In genomic region chr10:90621577-90621976, GRCh38 we compare ENCODE assay signal across 1 cellular context.
TF ChIP-seq lines count a peak whose summit lies in the region.

No MANE protein-coding gene starts in this region.

TF ChIP-seq in H1, 55 proteins besides CTCF, POLR2A, EP300 and RAD21 (continued from another document):
- TF ChIP-seq E2F6 (IDR thresholded peaks at IDR 0.05) (no peak), CHD2 (IDR thresholded peaks at IDR 0.05; ENCODE audit: low read length) (no peak), CTBP2 (IDR thresholded peaks at IDR 0.05; ENCODE audit: borderline replicate concordance, insufficient read depth, insufficient read length, low read length) (no peak), EGR1 (IDR thresholded peaks at IDR 0.05; ENCODE audit: borderline replicate concordance, low read depth, low read length) (no peak), JUN (IDR thresholded peaks at IDR 0.05; ENCODE audit: low read depth, low read length) (no peak), SP1 (IDR thresholded peaks at IDR 0.05; ENCODE audit: low read depth, low read length) (no peak)
